ENCODE assay signal across 27 cellular contexts in genomic region chrX:76520273-76521054, GRCh38.
"Had no signal": no experiment of that assay in that cellular context is flagged by ENCODE, and none has a peak within 500 bp of the region (broad histone marks: within the 10 kb centered on the region; RNA-seq: fewer than 3 reads in every experiment).

No MANE protein-coding gene starts in this region.

- ATAC-seq: effector memory CD8-positive, alpha-beta T cell; esophagus mucosa; foreskin keratinocyte; gastrocnemius medialis; gastroesophageal sphincter; heart left ventricle had no signal

- H3K27ac ChIP-seq: colonic mucosa, coronary artery, dorsolateral prefrontal cortex, epithelial cell of prostate, esophagus muscularis mucosa, esophagus squamous epithelium, foreskin keratinocyte, gastrocnemius medialis, gastroesophageal sphincter, heart left ventricle had no signal

- H3K36me3 ChIP-seq: colonic mucosa, esophagus muscularis mucosa, esophagus squamous epithelium, gastrocnemius medialis, gastroesophageal sphincter, heart left ventricle had no signal

- H3K4me3 ChIP-seq: colonic mucosa, coronary artery, dorsolateral prefrontal cortex, esophagus muscularis mucosa, esophagus squamous epithelium, gastrocnemius medialis, gastroesophageal sphincter, heart left ventricle had no signal

- H3K27me3 ChIP-seq: colonic mucosa, esophagus muscularis mucosa, esophagus squamous epithelium, foreskin keratinocyte, gastrocnemius medialis, gastroesophageal sphincter, heart left ventricle had no signal

- FAIRE-seq: colon, endometrium, endothelial cell of umbilical vein, frontal cortex had no signal

- DNase-seq: colonic mucosa; cortex of kidney; dermis blood vessel endothelial cell; dorsolateral prefrontal cortex; effector CD4-positive, alpha-beta T cell; effector CD8-positive, alpha-beta T cell; effector memory CD4-positive, alpha-beta T cell; effector memory CD8-positive, alpha-beta T cell; endodermal cell; erythroblast; esophagus squamous epithelium; foreskin fibroblast; foreskin keratinocyte; foreskin melanocyte; gastrocnemius medialis; glutamatergic neuron; head of caudate nucleus; heart left ventricle had no signal

- H3K9me3 ChIP-seq: colonic mucosa, gastrocnemius medialis had no signal

- H3K4me1 ChIP-seq: colonic mucosa, esophagus muscularis mucosa, esophagus squamous epithelium, foreskin keratinocyte, gastrocnemius medialis, gastroesophageal sphincter, heart left ventricle had no signal
